ENCODE assay signal across 8 cellular contexts in the genomic region with DNA sequence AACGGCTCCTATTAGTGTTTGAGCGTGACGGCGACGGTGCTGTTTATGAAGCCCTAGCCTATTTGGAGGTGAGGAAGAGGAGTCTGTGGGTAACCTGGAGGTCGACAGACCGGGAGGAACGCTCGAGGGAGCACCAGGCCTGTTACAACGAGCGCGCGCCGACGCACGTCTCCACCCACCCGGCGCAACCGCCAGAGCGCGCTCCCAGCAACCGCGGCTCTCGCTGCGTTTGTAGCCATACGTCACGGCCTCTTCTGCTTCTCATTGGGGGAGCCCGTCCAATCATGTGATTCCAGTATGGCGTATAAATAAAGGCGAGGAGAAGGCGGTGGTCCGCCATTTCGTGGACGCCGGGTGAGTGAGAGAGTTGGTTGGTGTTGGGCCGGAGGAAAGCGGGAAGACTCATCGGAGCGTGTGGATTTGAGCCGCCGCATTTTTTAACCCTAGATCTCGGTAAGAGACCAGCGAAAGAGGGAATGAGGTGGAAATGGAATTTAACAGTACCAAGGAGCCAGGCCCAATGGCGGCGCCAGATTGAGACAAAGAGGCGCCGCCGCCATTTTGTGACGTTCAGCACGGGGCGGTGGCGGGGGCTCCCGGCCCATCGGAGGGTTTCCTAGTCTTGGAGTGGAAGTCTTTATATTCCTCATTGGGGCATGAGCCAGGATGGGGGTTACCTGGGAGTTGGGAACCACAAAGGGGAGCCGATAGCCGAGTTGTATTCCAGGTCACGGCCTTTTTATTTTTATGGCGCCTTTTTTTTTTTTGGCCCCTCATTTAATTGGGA. TPM values are rescaled to one million over a fixed set of nuclear protein-coding genes. Genes with fewer than 3 reads are reported as not detected.
A peak's percentile ranks its signal among the peaks of the same experiment; 100 is the strongest.
DNase-seq lines count a peak whose midpoint lies in the region; ATAC-seq and FAIRE-seq lines count a peak whose summit lies in the region.

A gene (plus strand): TSS at position 334 of the 787 bp plus-strand sequence. CDS start 2,401 bp downstream, outside the sequence.

- H3K36me3 Mint-ChIP-seq in effector memory CD8-positive, alpha-beta T cell (ENCODE audit: insufficient read depth), result peaks cover 65% of the 10 kb centered on the region
- H3K36me3 Mint-ChIP-seq in memory B cell, result peaks cover 23% of the 10 kb centered on the region

- in situ Hi-C loops in Caki2 (cut with HindIII; ENCODE audit: low pct_unique_long_range_greater_than_20kb, low sequenced_read_pairs), result no loop called here

- no peaks in the 10 kb centered on the region for H3K9me3 Mint-ChIP-seq in effector memory CD8-positive, alpha-beta T cell
- H3K9me3 Mint-ChIP-seq in memory B cell, result no peaks in the 10 kb centered on the region

- DNase-seq in Caki2 (ENCODE audit: low read depth), result peak; percentile 98
- DNase-seq in HTR-8/SVneo (ENCODE audit: insufficient read length, low spot score), result peak; percentile 97
- DNase-seq in NOMO-1 treated with DMSO at 0.1 percent for 48 hours (lab: John Stamatoyannopoulos, UW; ENCODE audit: unreplicated experiment), result peak; percentile 99
- DNase-seq in activated CD8-positive, alpha-beta memory T cell treated with anti-CD3 and anti-CD28 coated beads for 4 hours (ENCODE audit: low read depth in 2 of 2), result peak; percentile 87 to 91
- peak; percentile 94 to 95 (median 94) for DNase-seq in effector memory CD8-positive, alpha-beta T cell
- DNase-seq in memory B cell (ENCODE audit: low spot score in 2 of 2), result peak; percentile 95 to 96
- peak; percentile 82 for DNase-seq in stimulated activated CD8-positive, alpha-beta memory T cell treated with anti-CD3 and anti-CD28 coated beads, Interleukin-12 subunit alpha, Interleukin-12 subunit beta, amount 100 ng/mL, for 24 hours (ENCODE audit: extremely low read depth)

- H3K27me3 Mint-ChIP-seq in effector memory CD8-positive, alpha-beta T cell, result no peaks in the 10 kb centered on the region
- H3K27me3 Mint-ChIP-seq in memory B cell, result no peaks in the 10 kb centered on the region

- ATAC-seq in GM21367 (IDR thresholded peaks at IDR 0.05; ENCODE audit: unreplicated experiment) (peak; percentile 63), memory B cell (ENCODE audit: low read depth) (peak; percentile 87)
- peak; percentile 89 for ATAC-seq in effector memory CD8-positive, alpha-beta T cell (replicated peaks)

- peak; percentile 86 for FAIRE-seq in HTR-8/SVneo (lab: Jason Lieb, UNC)

- H3K4me1 Mint-ChIP-seq in effector memory CD8-positive, alpha-beta T cell (ENCODE audit: low read depth in 2 of 2), result peaks cover 32 to 42% of the 10 kb centered on the region in 2 donors
- peaks cover 26% of the 10 kb centered on the region for H3K4me1 Mint-ChIP-seq in memory B cell

- H3K27ac Mint-ChIP-seq in effector memory CD8-positive, alpha-beta T cell, result peak within 1 kb of the TSS; percentile 98 to 99
- H3K27ac Mint-ChIP-seq in memory B cell, result peak within 1 kb of the TSS; percentile 98

- peak within 1 kb of the TSS; percentile 87 to 92 for H3K4me3 Mint-ChIP-seq in effector memory CD8-positive, alpha-beta T cell
- H3K4me3 Mint-ChIP-seq in memory B cell, result peak within 1 kb of the TSS; percentile 92

RNA-seq across cellular contexts. Expression of the gene that starts here (rescaled TPM):
- 239 and 247 TPM in 2 replicates for total RNA-seq in Caki2 (2014; rRNA removed; shearing (Covaris generic); ENCODE audit: low replicate concordance)

Comparison
In these comparisons a context has a peak if more than half of its experiments do, and no peak if none do; other contexts are left out.
1. Peak in every context shown above with its lines: DNase-seq and ATAC-seq.